20 cellular contexts compared by ENCODE assay signal in genomic region chr14:94538070-94538740, GRCh38. TPM values are rescaled to one million over a fixed set of nuclear protein-coding genes. Genes with fewer than 3 reads are reported as not detected.
A peak's percentile ranks its signal among the peaks of the same experiment; 100 is the strongest.
DNase-seq lines count a peak whose midpoint lies in the region; ATAC-seq and TF ChIP-seq lines count a peak whose summit lies in the region.
"Had no signal": no experiment of that assay in that cellular context is flagged by ENCODE, and none has a peak within 500 bp of the region (broad histone marks: within the 10 kb centered on the region; RNA-seq: fewer than 3 reads in every experiment).

No MANE protein-coding gene starts in this region.

- H4K20me1 ChIP-seq in GM23338 (replicated peaks; ENCODE audit: insufficient read depth): no peaks in the 10 kb centered on the region

- no peaks in the 10 kb centered on the region for H3K36me3 Mint-ChIP-seq in activated CD8-positive, alpha-beta memory T cell treated with anti-CD3 and anti-CD28 coated beads, Interleukin-2, amount 10 ng/mL, durations not matched to agents 7 days and 5 days
- no peaks in the 10 kb centered on the region for H3K36me3 Mint-ChIP-seq in GM23338 (ENCODE audit: low read depth)
- H3K36me3 Mint-ChIP-seq in WTC11: no peaks in the 10 kb centered on the region
- no peaks in the 10 kb centered on the region for H3K36me3 Mint-ChIP-seq in osteocyte (ENCODE audit: unreplicated experiment)
- H3K36me3 Mint-ChIP-seq: CD14-positive monocyte; CD8-positive, alpha-beta T cell had no signal

- H3K27ac Mint-ChIP-seq in activated CD8-positive, alpha-beta memory T cell treated with anti-CD3 and anti-CD28 coated beads, Interleukin-2, amount 10 ng/mL, durations not matched to agents 7 days and 5 days: no peak overlapping the region
- no peak overlapping the region for H3K27ac Mint-ChIP-seq in GM23338
- no peak overlapping the region for H3K27ac Mint-ChIP-seq in WTC11
- no peak overlapping the region for H3K27ac Mint-ChIP-seq in osteocyte (ENCODE audit: unreplicated experiment)
- H3K27ac Mint-ChIP-seq: CD14-positive monocyte; CD8-positive, alpha-beta T cell had no signal

- TF ChIP-seq CTCF in GM23338 (conservative IDR thresholded peaks at IDR 0.05; ENCODE audit: low read depth in 2 of 2): no peak
- TF ChIP-seq CTCF in WTC11 (IDR thresholded peaks at IDR 0.05): no peak
- no peak for TF ChIP-seq CTCF in osteocyte (IDR thresholded peaks at IDR 0.05)

- H3K4me1 Mint-ChIP-seq in activated CD8-positive, alpha-beta memory T cell treated with anti-CD3 and anti-CD28 coated beads, Interleukin-2, amount 10 ng/mL, durations not matched to agents 7 days and 5 days: no peaks in the 10 kb centered on the region
- peaks cover 10% of the 10 kb centered on the region for H3K4me1 Mint-ChIP-seq in GM23338
- peaks cover 12% of the 10 kb centered on the region for H3K4me1 Mint-ChIP-seq in WTC11
- peaks cover 14% of the 10 kb centered on the region for H3K4me1 Mint-ChIP-seq in osteocyte (ENCODE audit: unreplicated experiment)
- H3K4me1 Mint-ChIP-seq: CD14-positive monocyte had no signal

- no peaks in the 10 kb centered on the region for H3K79me2 ChIP-seq in GM23338 (replicated peaks; ENCODE audit: insufficient read depth)

- no peak overlapping the region for H3K4me3 ChIP-seq in GM23338
- H3K4me3 ChIP-seq: A549, GM23248 had no signal

- ATAC-seq in activated CD8-positive, alpha-beta memory T cell treated with anti-CD3 and anti-CD28 coated beads, Interleukin-2, amount 10 ng/mL, durations not matched to agents 7 days and 5 days: no peak
- ATAC-seq in GM23338: peak; percentile 61
- ATAC-seq in WTC11: peak; percentile 53
- ATAC-seq: A549; CD8-positive, alpha-beta T cell had no signal

- H3K4me2 ChIP-seq in GM23338: no peak overlapping the region
- H3K4me2 ChIP-seq: A549 had no signal

- 0 out of 2 replicates have a peak, but pooled peaks cover 6% of the 10 kb centered on the region for H3K9me2 ChIP-seq in GM23338 (ENCODE audit: insufficient read depth)

- peaks cover 2% of the 10 kb centered on the region for H3K27me3 Mint-ChIP-seq in activated CD8-positive, alpha-beta memory T cell treated with anti-CD3 and anti-CD28 coated beads, Interleukin-2, amount 10 ng/mL, durations not matched to agents 7 days and 5 days
- peaks cover 7% of the 10 kb centered on the region for H3K27me3 Mint-ChIP-seq in GM23338 (ENCODE audit: insufficient read depth, low read depth, poor library complexity)
- H3K27me3 Mint-ChIP-seq in WTC11 (ENCODE audit: low read depth): no peaks in the 10 kb centered on the region; the same call in 1 of the 2 replicates
- no peaks in the 10 kb centered on the region for H3K27me3 Mint-ChIP-seq in osteocyte (ENCODE audit: unreplicated experiment)

- H3K4me3 Mint-ChIP-seq in activated CD8-positive, alpha-beta memory T cell treated with anti-CD3 and anti-CD28 coated beads, Interleukin-2, amount 10 ng/mL, durations not matched to agents 7 days and 5 days: no peak overlapping the region
- H3K4me3 Mint-ChIP-seq in GM23338 (no peak overlapping the region), WTC11 (no peak overlapping the region), osteocyte (ENCODE audit: unreplicated experiment) (no peak overlapping the region)
- H3K4me3 Mint-ChIP-seq: CD8-positive, alpha-beta T cell had no signal

- DNase-seq in activated CD8-positive, alpha-beta memory T cell treated with anti-CD3 and anti-CD28 coated beads, Interleukin-2, amount 10 ng/mL, durations not matched to agents 7 days and 5 days: peak; percentile 22
- DNase-seq in activated CD8-positive, alpha-beta memory T cell treated with anti-CD3 and anti-CD28 coated beads, Interleukin-2, amount 50 U/mL, for 48 hours: no peak
- DNase-seq in GM23338 (ENCODE audit: low spot score) (no peak), WTC11 (ENCODE audit: low spot score) (no peak), osteocyte (ENCODE audit: extremely low spot score, unreplicated experiment) (peak; percentile 56), AG20443 (ENCODE audit: low spot score) (no peak), RPMI8226 (no peak)
- DNase-seq: CD8-positive, alpha-beta T cell; COR-L47; DMS153; DND-41; GDM1; GM23248; H7; IMR-90 had no signal

- no peaks in the 10 kb centered on the region for H3F3A ChIP-seq in GM23338 (replicated peaks; ENCODE audit: low read depth)

- no peak overlapping the region for H2AFZ ChIP-seq in GM23338
- H2AFZ ChIP-seq: GM23248 had no signal

- no peak overlapping the region for H3K27ac ChIP-seq in GM23338 (ENCODE audit: low read depth)
- H3K27ac ChIP-seq: A549, GM23248 had no signal

- H3K36me3 ChIP-seq in GM23338 (ENCODE audit: insufficient read depth): no peaks in the 10 kb centered on the region

- H3K9me3 Mint-ChIP-seq in activated CD8-positive, alpha-beta memory T cell treated with anti-CD3 and anti-CD28 coated beads, Interleukin-2, amount 10 ng/mL, durations not matched to agents 7 days and 5 days (ENCODE audit: low read depth): no peaks in the 10 kb centered on the region
- H3K9me3 Mint-ChIP-seq in GM23338: no peaks in the 10 kb centered on the region; the same call in 2 of the 3 replicates
- peaks cover 2% of the 10 kb centered on the region for H3K9me3 Mint-ChIP-seq in WTC11
- H3K9me3 Mint-ChIP-seq in osteocyte (ENCODE audit: unreplicated experiment): no peaks in the 10 kb centered on the region
- H3K9me3 Mint-ChIP-seq: CD8-positive, alpha-beta T cell had no signal

- POLR2A ChIA-PET in WTC11 (lab: Charles Lee): no interaction called here

- no peaks in the 10 kb centered on the region for H3K27me3 ChIP-seq in GM23338 (ENCODE audit: insufficient read depth)

- H3K4me1 ChIP-seq in GM23338 (ENCODE audit: insufficient read depth): no peaks in the 10 kb centered on the region
- H3K4me1 ChIP-seq: A549 had no signal

- CTCF ChIA-PET in activated CD8-positive, alpha-beta memory T cell treated with anti-CD3 and anti-CD28 coated beads, Interleukin-2, amount 10 ng/mL, durations not matched to agents 7 days and 5 days (lab: Charles Lee): interaction anchor here (1.3 kb wide), 1 partner anchor 11 kb away, joined by 5 read pairs; no protein-coding TSS in a partner anchor
- CTCF ChIA-PET in WTC11 (lab: Charles Lee): interaction anchor here (1.2 to 5.0 kb wide), 4 partner anchors 11 to 115 kb away, joined by 6 to 42 read pairs (median 34); no protein-coding TSS in a partner anchor

TF ChIP-seq in GM23338, 12 proteins besides CTCF, POLR2A, EP300 and RAD21 (continues in another document):
- TF ChIP-seq ETS1 (IDR thresholded peaks at IDR 0.05) (no peak), STAT1 (IDR thresholded peaks at IDR 0.05; ENCODE audit: unreplicated experiment) (no peak), JUNB (IDR thresholded peaks at IDR 0.05; ENCODE audit: unreplicated experiment) (no peak), ZNF331 (CRISPR knock-in tag; IDR thresholded peaks at IDR 0.05; ENCODE audit: low read depth) (no peak), CREB1 (CRISPR knock-in tag; IDR thresholded peaks at IDR 0.05; ENCODE audit: low read depth) (no peak), EZH2 (IDR thresholded peaks at IDR 0.05; ENCODE audit: low read depth, unreplicated experiment) (no peak), EZH2phosphoT487 (IDR thresholded peaks at IDR 0.05; ENCODE audit: unreplicated experiment) (no peak)

TF ChIP-seq in WTC11, 78 proteins besides CTCF, POLR2A, EP300 and RAD21:
- TF ChIP-seq ZNF416 (CRISPR knock-in tag; IDR thresholded peaks at IDR 0.05): no peak
- no peak for TF ChIP-seq CREM (CRISPR knock-in tag; IDR thresholded peaks at IDR 0.05)
- TF ChIP-seq GRHL2 (CRISPR knock-in tag; IDR thresholded peaks at IDR 0.05; ENCODE audit: insufficient replicate concordance, severe bottlenecking): no peak
- no peak for TF ChIP-seq MAX (CRISPR knock-in tag; IDR thresholded peaks at IDR 0.05)
- TF ChIP-seq ZBTB21 (CRISPR knock-in tag; IDR thresholded peaks at IDR 0.05; ENCODE audit: borderline replicate concordance): no peak
- TF ChIP-seq HMGA2 (CRISPR knock-in tag; IDR thresholded peaks at IDR 0.05): no peak
- TF ChIP-seq SP1 (CRISPR knock-in tag; conservative IDR thresholded peaks at IDR 0.05): no peak
- TF ChIP-seq ZNF232 (CRISPR knock-in tag; IDR thresholded peaks at IDR 0.05): no peak
- TF ChIP-seq ATF3 (CRISPR knock-in tag; conservative IDR thresholded peaks at IDR 0.05): no peak
- TF ChIP-seq E2F5 (CRISPR knock-in tag; IDR thresholded peaks at IDR 0.05): no peak
- no peak for TF ChIP-seq NR3C1 (CRISPR knock-in tag; conservative IDR thresholded peaks at IDR 0.05; ENCODE audit: low read depth)

RNA-seq across cellular contexts. Expression of gene SERPINA4, which starts 23.0 kb away (rescaled TPM):
- total RNA-seq in activated CD8-positive, alpha-beta memory T cell treated with anti-CD3 and anti-CD28 coated beads, Interleukin-2, amount 10 ng/mL, durations not matched to agents 7 days and 5 days: not detected
- total RNA-seq in GM23338 (2014; rRNA removed; shearing (Covaris generic)): not detected in 2 replicates
- not detected in 2 replicates for polyA plus RNA-seq in GM23338 (2016; fragmentation: Nextera tagmentation; extraction: Ambion mirVana)
- total RNA-seq in WTC11 (2021): 0.14 to 0.25 TPM in 2 of 3 replicates, not detected in the other
- total RNA-seq in osteocyte: not detected in 2 replicates
- total RNA-seq: CD8-positive, alpha-beta T cell; GM23248; H7; IMR-90 had no signal
- polyA plus RNA-seq: AG04450, BJ, CD14-positive monocyte, GM23248, IMR-90 had no signal

RNA-seq across cellular contexts. Expression of gene SERPINA12, which starts 28.9 kb away (rescaled TPM):
- total RNA-seq in activated CD8-positive, alpha-beta memory T cell treated with anti-CD3 and anti-CD28 coated beads, Interleukin-2, amount 10 ng/mL, durations not matched to agents 7 days and 5 days: not detected
- not detected in 2 replicates for total RNA-seq in GM23338 (2014; rRNA removed; shearing (Covaris generic))
- polyA plus RNA-seq in GM23338 (2016; fragmentation: Nextera tagmentation; extraction: Ambion mirVana): not detected in 2 replicates
- total RNA-seq in WTC11 (2021) (not detected in 3 replicates), osteocyte (not detected in 2 replicates)
- total RNA-seq: CD8-positive, alpha-beta T cell; GM23248; H7; HT-29; IMR-90 had no signal
- polyA plus RNA-seq: A549, AG04450, BJ, CD14-positive monocyte, GM23248, IMR-90 had no signal

RNA-seq across cellular contexts. Expression of gene SERPINA5, which starts 43.0 kb away (rescaled TPM):
- not detected for total RNA-seq in activated CD8-positive, alpha-beta memory T cell treated with anti-CD3 and anti-CD28 coated beads, Interleukin-2, amount 10 ng/mL, durations not matched to agents 7 days and 5 days
- total RNA-seq in GM23338 (2014; rRNA removed; shearing (Covaris generic)): 0.90 and 1.3 TPM in 2 replicates
- 0.12 and 0.81 TPM in 2 replicates for polyA plus RNA-seq in GM23338 (2016; fragmentation: Nextera tagmentation; extraction: Ambion mirVana)
- total RNA-seq in WTC11 (2021): 1.5 to 3.2 TPM (median 2.2 TPM) in 3 replicates
- total RNA-seq in osteocyte: 0.16 TPM in 1 of 2 replicates, not detected in the other
- total RNA-seq: CD8-positive, alpha-beta T cell; GM23248; IMR-90 had no signal
- polyA plus RNA-seq: AG04450, CD14-positive monocyte, GM23248, IMR-90 had no signal

Comparison
In these comparisons a context has a peak if more than half of its experiments do, and no peak if none do; other contexts are left out.
1. DNase-seq: peak in activated CD8-positive, alpha-beta memory T cell treated with anti-CD3 and anti-CD28 coated beads, Interleukin-2, amount 10 ng/mL, durations not matched to agents 7 days and 5 days (single experiment) and osteocyte (single experiment); none in activated CD8-positive, alpha-beta memory T cell treated with anti-CD3 and anti-CD28 coated beads, Interleukin-2, amount 50 U/mL, for 48 hours (single experiment), GM23338 (single experiment), WTC11 (single experiment), AG20443 (single experiment) and RPMI8226 (single experiment).